Comparison of ENCODE assay signal across 1 cellular context in the genomic region with DNA sequence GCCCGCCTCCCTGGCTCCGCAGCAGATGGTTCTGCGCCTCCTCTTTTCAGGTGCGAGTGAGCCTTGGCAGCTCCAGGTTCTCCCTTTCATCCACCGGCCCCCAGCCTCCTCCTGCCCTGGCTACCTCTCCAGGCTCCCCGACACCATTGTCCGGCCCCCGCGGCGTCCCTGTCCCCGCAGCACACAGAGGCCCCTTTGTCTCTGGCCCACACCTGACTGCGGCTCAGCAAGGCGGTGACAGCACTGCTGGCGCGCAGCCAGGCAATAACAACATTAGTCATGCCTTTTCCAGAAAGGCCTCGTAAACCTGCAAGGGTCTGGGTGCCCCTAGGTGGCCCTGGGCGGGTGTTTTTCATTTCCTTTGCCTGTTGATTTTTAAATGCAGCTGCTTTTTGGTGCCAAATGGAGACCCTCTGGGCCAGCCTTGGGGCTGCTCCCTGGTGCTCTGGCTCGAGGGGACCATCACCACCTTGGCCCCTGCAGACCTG.
TF ChIP-seq lines count a peak whose summit lies in the region.

No MANE protein-coding gene starts in this region.

TF ChIP-seq in HepG2, 621 proteins besides CTCF, POLR2A, EP300 and RAD21 (continued from another document and continues in another):
- TF ChIP-seq, protein P1, sequence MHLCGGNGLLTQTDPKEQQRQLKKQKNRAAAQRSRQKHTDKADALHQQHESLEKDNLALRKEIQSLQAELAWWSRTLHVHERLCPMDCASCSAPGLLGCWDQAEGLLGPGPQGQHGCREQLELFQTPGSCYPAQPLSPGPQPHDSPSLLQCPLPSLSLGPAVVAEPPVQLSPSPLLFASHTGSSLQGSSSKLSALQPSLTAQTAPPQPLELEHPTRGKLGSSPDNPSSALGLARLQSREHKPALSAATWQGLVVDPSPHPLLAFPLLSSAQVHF (CRISPR knock-in tag; IDR thresholded peaks at IDR 0.05) = no peak
- peak; percentile 62; the same call in 1 of the 3 replicates for TF ChIP-seq MXI1 (IDR thresholded peaks at IDR 0.05; ENCODE audit: borderline replicate concordance, low read depth, low read length)
- no peak for TF ChIP-seq MZF1 (CRISPR knock-in tag; IDR thresholded peaks at IDR 0.05; ENCODE audit: borderline replicate concordance)
- no peak for TF ChIP-seq TGIF2 (CRISPR knock-in tag; IDR thresholded peaks at IDR 0.05)
- no peak for TF ChIP-seq TCF12 (IDR thresholded peaks at IDR 0.05)
- TF ChIP-seq TCF12 (CRISPR knock-in tag; IDR thresholded peaks at IDR 0.05) = no peak
- TF ChIP-seq YEATS4 (CRISPR knock-in tag; IDR thresholded peaks at IDR 0.05; ENCODE audit: borderline replicate concordance) = no peak
- no peak for TF ChIP-seq JDP2 (CRISPR knock-in tag; IDR thresholded peaks at IDR 0.05; ENCODE audit: borderline replicate concordance)
- no peak for TF ChIP-seq NR3C1 (CRISPR knock-in tag; IDR thresholded peaks at IDR 0.05)
- no peak for TF ChIP-seq SALL2 (CRISPR knock-in tag; IDR thresholded peaks at IDR 0.05)
- no peak for TF ChIP-seq NR2F1 (CRISPR knock-in tag; IDR thresholded peaks at IDR 0.05)
- no peak for TF ChIP-seq ZNF510 (CRISPR knock-in tag; IDR thresholded peaks at IDR 0.05; ENCODE audit: low read depth)
- no peak for TF ChIP-seq RBM39 (IDR thresholded peaks at IDR 0.05; ENCODE audit: low read depth, low read length, poor library complexity, severe bottlenecking)
- TF ChIP-seq REXO4 (CRISPR knock-in tag; IDR thresholded peaks at IDR 0.05; ENCODE audit: borderline replicate concordance) = no peak
- TF ChIP-seq ZNF678 (CRISPR knock-in tag; IDR thresholded peaks at IDR 0.05) = no peak
- no peak for TF ChIP-seq SNAI1 (CRISPR knock-in tag; IDR thresholded peaks at IDR 0.05; ENCODE audit: borderline replicate concordance)
- TF ChIP-seq, protein P2, sequence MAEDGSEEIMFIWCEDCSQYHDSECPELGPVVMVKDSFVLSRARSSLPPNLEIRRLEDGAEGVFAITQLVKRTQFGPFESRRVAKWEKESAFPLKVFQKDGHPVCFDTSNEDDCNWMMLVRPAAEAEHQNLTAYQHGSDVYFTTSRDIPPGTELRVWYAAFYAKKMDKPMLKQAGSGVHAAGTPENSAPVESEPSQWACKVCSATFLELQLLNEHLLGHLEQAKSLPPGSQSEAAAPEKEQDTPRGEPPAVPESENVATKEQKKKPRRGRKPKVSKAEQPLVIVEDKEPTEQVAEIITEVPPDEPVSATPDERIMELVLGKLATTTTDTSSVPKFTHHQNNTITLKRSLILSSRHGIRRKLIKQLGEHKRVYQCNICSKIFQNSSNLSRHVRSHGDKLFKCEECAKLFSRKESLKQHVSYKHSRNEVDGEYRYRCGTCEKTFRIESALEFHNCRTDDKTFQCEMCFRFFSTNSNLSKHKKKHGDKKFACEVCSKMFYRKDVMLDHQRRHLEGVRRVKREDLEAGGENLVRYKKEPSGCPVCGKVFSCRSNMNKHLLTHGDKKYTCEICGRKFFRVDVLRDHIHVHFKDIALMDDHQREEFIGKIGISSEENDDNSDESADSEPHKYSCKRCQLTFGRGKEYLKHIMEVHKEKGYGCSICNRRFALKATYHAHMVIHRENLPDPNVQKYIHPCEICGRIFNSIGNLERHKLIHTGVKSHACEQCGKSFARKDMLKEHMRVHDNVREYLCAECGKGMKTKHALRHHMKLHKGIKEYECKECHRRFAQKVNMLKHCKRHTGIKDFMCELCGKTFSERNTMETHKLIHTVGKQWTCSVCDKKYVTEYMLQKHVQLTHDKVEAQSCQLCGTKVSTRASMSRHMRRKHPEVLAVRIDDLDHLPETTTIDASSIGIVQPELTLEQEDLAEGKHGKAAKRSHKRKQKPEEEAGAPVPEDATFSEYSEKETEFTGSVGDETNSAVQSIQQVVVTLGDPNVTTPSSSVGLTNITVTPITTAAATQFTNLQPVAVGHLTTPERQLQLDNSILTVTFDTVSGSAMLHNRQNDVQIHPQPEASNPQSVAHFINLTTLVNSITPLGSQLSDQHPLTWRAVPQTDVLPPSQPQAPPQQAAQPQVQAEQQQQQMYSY (CRISPR knock-in tag; IDR thresholded peaks at IDR 0.05) = no peak
- TF ChIP-seq ZNF891 (CRISPR knock-in tag; IDR thresholded peaks at IDR 0.05) = no peak
- TF ChIP-seq, protein P3, sequence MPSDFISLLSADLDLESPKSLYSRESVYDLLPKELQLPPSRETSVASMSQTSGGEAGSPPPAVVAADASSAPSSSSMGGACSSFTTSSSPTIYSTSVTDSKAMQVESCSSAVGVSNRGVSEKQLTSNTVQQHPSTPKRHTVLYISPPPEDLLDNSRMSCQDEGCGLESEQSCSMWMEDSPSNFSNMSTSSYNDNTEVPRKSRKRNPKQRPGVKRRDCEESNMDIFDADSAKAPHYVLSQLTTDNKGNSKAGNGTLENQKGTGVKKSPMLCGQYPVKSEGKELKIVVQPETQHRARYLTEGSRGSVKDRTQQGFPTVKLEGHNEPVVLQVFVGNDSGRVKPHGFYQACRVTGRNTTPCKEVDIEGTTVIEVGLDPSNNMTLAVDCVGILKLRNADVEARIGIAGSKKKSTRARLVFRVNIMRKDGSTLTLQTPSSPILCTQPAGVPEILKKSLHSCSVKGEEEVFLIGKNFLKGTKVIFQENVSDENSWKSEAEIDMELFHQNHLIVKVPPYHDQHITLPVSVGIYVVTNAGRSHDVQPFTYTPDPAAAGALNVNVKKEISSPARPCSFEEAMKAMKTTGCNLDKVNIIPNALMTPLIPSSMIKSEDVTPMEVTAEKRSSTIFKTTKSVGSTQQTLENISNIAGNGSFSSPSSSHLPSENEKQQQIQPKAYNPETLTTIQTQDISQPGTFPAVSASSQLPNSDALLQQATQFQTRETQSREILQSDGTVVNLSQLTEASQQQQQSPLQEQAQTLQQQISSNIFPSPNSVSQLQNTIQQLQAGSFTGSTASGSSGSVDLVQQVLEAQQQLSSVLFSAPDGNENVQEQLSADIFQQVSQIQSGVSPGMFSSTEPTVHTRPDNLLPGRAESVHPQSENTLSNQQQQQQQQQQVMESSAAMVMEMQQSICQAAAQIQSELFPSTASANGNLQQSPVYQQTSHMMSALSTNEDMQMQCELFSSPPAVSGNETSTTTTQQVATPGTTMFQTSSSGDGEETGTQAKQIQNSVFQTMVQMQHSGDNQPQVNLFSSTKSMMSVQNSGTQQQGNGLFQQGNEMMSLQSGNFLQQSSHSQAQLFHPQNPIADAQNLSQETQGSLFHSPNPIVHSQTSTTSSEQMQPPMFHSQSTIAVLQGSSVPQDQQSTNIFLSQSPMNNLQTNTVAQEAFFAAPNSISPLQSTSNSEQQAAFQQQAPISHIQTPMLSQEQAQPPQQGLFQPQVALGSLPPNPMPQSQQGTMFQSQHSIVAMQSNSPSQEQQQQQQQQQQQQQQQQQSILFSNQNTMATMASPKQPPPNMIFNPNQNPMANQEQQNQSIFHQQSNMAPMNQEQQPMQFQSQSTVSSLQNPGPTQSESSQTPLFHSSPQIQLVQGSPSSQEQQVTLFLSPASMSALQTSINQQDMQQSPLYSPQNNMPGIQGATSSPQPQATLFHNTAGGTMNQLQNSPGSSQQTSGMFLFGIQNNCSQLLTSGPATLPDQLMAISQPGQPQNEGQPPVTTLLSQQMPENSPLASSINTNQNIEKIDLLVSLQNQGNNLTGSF (CRISPR knock-in tag; IDR thresholded peaks at IDR 0.05) = no peak
- TF ChIP-seq, protein P4, sequence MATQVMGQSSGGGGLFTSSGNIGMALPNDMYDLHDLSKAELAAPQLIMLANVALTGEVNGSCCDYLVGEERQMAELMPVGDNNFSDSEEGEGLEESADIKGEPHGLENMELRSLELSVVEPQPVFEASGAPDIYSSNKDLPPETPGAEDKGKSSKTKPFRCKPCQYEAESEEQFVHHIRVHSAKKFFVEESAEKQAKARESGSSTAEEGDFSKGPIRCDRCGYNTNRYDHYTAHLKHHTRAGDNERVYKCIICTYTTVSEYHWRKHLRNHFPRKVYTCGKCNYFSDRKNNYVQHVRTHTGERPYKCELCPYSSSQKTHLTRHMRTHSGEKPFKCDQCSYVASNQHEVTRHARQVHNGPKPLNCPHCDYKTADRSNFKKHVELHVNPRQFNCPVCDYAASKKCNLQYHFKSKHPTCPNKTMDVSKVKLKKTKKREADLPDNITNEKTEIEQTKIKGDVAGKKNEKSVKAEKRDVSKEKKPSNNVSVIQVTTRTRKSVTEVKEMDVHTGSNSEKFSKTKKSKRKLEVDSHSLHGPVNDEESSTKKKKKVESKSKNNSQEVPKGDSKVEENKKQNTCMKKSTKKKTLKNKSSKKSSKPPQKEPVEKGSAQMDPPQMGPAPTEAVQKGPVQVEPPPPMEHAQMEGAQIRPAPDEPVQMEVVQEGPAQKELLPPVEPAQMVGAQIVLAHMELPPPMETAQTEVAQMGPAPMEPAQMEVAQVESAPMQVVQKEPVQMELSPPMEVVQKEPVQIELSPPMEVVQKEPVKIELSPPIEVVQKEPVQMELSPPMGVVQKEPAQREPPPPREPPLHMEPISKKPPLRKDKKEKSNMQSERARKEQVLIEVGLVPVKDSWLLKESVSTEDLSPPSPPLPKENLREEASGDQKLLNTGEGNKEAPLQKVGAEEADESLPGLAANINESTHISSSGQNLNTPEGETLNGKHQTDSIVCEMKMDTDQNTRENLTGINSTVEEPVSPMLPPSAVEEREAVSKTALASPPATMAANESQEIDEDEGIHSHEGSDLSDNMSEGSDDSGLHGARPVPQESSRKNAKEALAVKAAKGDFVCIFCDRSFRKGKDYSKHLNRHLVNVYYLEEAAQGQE (IDR thresholded peaks at IDR 0.05; ENCODE audit: borderline replicate concordance in 1 of 2, low read depth in 1 of 2, low read length in 2 of 2) = no peak
- peak; percentile 73; the same call in 1 of the 2 replicates for TF ChIP-seq MIXL1 (CRISPR knock-in tag; IDR thresholded peaks at IDR 0.05)
- TF ChIP-seq HOXD1 (CRISPR knock-in tag; IDR thresholded peaks at IDR 0.05) = 0 out of 2 replicates have a peak, but pooled peaks have one; percentile 38
- TF ChIP-seq, protein P5, sequence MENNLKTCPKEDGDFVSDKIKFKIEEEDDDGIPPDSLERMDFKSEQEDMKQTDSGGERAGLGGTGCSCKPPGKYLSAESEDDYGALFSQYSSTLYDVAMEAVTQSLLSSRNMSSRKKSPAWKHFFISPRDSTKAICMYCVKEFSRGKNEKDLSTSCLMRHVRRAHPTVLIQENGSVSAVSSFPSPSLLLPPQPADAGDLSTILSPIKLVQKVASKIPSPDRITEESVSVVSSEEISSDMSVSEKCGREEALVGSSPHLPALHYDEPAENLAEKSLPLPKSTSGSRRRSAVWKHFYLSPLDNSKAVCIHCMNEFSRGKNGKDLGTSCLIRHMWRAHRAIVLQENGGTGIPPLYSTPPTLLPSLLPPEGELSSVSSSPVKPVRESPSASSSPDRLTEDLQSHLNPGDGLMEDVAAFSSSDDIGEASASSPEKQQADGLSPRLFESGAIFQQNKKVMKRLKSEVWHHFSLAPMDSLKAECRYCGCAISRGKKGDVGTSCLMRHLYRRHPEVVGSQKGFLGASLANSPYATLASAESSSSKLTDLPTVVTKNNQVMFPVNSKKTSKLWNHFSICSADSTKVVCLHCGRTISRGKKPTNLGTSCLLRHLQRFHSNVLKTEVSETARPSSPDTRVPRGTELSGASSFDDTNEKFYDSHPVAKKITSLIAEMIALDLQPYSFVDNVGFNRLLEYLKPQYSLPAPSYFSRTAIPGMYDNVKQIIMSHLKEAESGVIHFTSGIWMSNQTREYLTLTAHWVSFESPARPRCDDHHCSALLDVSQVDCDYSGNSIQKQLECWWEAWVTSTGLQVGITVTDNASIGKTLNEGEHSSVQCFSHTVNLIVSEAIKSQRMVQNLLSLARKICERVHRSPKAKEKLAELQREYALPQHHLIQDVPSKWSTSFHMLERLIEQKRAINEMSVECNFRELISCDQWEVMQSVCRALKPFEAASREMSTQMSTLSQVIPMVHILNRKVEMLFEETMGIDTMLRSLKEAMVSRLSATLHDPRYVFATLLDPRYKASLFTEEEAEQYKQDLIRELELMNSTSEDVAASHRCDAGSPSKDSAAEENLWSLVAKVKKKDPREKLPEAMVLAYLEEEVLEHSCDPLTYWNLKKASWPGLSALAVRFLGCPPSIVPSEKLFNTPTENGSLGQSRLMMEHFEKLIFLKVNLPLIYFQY (CRISPR knock-in tag; IDR thresholded peaks at IDR 0.05; ENCODE audit: borderline replicate concordance) = peak; percentile 65; the same call in 1 of the 2 replicates
- no peak for TF ChIP-seq SRSF4 (IDR thresholded peaks at IDR 0.05; ENCODE audit: low read depth, low read length, poor library complexity, severe bottlenecking)
- TF ChIP-seq, protein P6, sequence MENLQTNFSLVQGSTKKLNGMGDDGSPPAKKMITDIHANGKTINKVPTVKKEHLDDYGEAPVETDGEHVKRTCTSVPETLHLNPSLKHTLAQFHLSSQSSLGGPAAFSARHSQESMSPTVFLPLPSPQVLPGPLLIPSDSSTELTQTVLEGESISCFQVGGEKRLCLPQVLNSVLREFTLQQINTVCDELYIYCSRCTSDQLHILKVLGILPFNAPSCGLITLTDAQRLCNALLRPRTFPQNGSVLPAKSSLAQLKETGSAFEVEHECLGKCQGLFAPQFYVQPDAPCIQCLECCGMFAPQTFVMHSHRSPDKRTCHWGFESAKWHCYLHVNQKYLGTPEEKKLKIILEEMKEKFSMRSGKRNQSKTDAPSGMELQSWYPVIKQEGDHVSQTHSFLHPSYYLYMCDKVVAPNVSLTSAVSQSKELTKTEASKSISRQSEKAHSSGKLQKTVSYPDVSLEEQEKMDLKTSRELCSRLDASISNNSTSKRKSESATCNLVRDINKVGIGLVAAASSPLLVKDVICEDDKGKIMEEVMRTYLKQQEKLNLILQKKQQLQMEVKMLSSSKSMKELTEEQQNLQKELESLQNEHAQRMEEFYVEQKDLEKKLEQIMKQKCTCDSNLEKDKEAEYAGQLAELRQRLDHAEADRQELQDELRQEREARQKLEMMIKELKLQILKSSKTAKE (CRISPR knock-in tag; IDR thresholded peaks at IDR 0.05; ENCODE audit: borderline replicate concordance) = peak; percentile 83; the same call in 1 of the 2 replicates
- TF ChIP-seq, protein P7, sequence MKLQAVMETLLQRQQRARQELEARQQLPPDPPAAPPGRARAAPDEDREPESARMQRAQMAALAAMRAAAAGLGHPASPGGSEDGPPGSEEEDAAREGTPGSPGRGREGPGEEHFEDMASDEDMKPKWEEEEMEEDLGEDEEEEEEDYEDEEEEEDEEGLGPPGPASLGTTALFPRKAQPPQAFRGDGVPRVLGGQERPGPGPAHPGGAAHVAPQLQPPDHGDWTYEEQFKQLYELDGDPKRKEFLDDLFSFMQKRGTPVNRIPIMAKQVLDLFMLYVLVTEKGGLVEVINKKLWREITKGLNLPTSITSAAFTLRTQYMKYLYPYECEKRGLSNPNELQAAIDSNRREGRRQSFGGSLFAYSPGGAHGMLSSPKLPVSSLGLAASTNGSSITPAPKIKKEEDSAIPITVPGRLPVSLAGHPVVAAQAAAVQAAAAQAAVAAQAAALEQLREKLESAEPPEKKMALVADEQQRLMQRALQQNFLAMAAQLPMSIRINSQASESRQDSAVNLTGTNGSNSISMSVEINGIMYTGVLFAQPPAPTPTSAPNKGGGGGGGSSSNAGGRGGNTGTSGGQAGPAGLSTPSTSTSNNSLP (IDR thresholded peaks at IDR 0.05; ENCODE audit: low read depth, low read length) = 0 out of 2 replicates have a peak, but pooled peaks have one; percentile 36
- TF ChIP-seq ZNF761 (CRISPR knock-in tag; conservative IDR thresholded peaks at IDR 0.05) = no peak
- no peak for TF ChIP-seq ZSCAN20 (CRISPR knock-in tag; IDR thresholded peaks at IDR 0.05; ENCODE audit: borderline replicate concordance)
- TF ChIP-seq HMGA1 (CRISPR knock-in tag; conservative IDR thresholded peaks at IDR 0.05) = no peak
- TF ChIP-seq GFI1 (CRISPR knock-in tag; IDR thresholded peaks at IDR 0.05; ENCODE audit: borderline replicate concordance) = no peak
- TF ChIP-seq FOXM1 (CRISPR knock-in tag; IDR thresholded peaks at IDR 0.05) = no peak
- TF ChIP-seq ASH2L (IDR thresholded peaks at IDR 0.05; ENCODE audit: insufficient read length, low read depth, low read length) = peak; percentile 53
- TF ChIP-seq TP53 (CRISPR knock-in tag; conservative IDR thresholded peaks at IDR 0.05) = no peak
- no peak for TF ChIP-seq ATF7 (IDR thresholded peaks at IDR 0.05)
- peak; percentile 70; the same call in 1 of the 2 replicates for TF ChIP-seq ATF7 (CRISPR knock-in tag; IDR thresholded peaks at IDR 0.05)
- TF ChIP-seq ZBTB8A (CRISPR knock-in tag; IDR thresholded peaks at IDR 0.05; ENCODE audit: borderline replicate concordance, low read depth) = no peak
